Comparison of ENCODE assay signal across 10 cellular contexts in the genomic region with DNA sequence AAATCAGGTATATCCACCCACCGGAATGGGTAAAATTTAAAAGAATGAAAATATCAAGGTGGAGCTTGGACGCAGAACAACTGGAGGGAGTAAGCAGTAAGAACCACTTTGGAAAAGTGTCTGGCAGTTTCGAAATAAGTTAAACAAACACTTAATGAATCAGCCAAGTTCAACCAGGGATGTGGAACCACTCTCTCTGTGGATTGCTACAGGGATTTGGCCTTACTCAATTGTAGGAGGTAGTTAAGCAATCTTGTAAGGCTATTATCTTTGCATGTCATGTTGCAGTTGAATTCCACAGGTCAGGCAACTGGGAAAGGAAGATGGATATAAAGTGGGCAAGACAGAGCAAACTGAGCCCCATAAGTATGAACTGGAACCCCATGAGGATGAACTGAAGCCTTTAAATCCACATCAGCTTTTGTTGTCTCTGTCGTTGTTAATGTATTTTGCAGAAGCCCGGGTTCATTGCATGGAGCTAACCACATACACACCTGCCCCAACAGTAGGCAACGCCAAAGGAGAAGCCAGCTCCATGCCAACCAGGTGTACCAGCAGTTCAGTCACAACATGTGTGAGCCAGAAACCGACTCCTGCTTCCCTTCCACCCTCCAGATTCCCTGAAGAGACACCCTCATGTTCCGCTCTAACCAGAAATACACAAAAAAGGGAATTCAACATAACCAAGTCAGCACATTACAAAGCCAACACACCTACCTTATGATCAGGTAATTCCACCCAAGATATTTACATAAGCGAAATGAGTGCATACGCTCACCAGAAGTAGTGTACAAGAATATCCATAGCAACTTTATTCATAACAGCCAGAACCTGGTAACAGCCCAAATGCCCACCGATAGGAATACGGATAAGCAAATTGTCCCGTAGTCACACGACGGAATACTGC. TPM values are rescaled to one million over a fixed set of nuclear protein-coding genes. Genes with fewer than 3 reads are reported as not detected.
DNase-seq lines count a peak whose midpoint lies in the region; ATAC-seq and TF ChIP-seq lines count a peak whose summit lies in the region.
"Had no signal": no experiment of that assay in that cellular context is flagged by ENCODE, and none has a peak within 500 bp of the region (broad histone marks: within the 10 kb centered on the region; RNA-seq: fewer than 3 reads in every experiment).

No MANE protein-coding gene starts in this region.

- DNase-seq in GM04503 (ENCODE audit: low read depth) (peak; percentile 92), OCI-M1 (lab: John Stamatoyannopoulos, UW) (peak; percentile 24), fibroblast of pulmonary artery (ENCODE audit: low read depth) (peak; percentile 98), gastrocnemius medialis (no peak), ureter (ENCODE audit: low spot score) (no peak), GM19238 (ENCODE audit: insufficient read length, low spot score) (no peak)
- DNase-seq: NCI-H1048 had no signal

- no peaks in the 10 kb centered on the region for H3K9me3 ChIP-seq in gastrocnemius medialis

- peak overlapping the region in 3 of 4 donors; percentile 14 to 42 (median 26) for H3K27ac ChIP-seq in gastrocnemius medialis

- no peaks in the 10 kb centered on the region for H3K36me3 ChIP-seq in gastrocnemius medialis

- H3K4me1 ChIP-seq in gastrocnemius medialis = no peaks in the 10 kb centered on the region

- TF ChIP-seq CTCF in fibroblast of pulmonary artery (IDR thresholded peaks at IDR 0.05; ENCODE audit: low read length, missing control alignments) (no peak), gastrocnemius medialis (IDR thresholded peaks at IDR 0.05 in 4 of 5, conservative IDR thresholded peaks at IDR 0.05 in 1 of 5) (no peak)

- TF ChIP-seq POLR2A in gastrocnemius medialis (IDR thresholded peaks at IDR 0.05) = no peak

- H3K27me3 ChIP-seq in gastrocnemius medialis = no peaks in the 10 kb centered on the region

- H3K4me3 ChIP-seq in fibroblast of pulmonary artery (replicated peaks; ENCODE audit: low read depth, low read length) (no peak overlapping the region), gastrocnemius medialis (no peak overlapping the region)

- peak; percentile 87 to 93 for ATAC-seq in gastrocnemius medialis
- ATAC-seq in HG02678 (IDR thresholded peaks at IDR 0.05; ENCODE audit: unreplicated experiment) = no peak
- ATAC-seq in GM18498 (IDR thresholded peaks at IDR 0.05; ENCODE audit: unreplicated experiment) = no peak
- ATAC-seq: HCT116 had no signal

- intact Hi-C loops in gastrocnemius medialis (cut with DNase I; ENCODE audit: low total_unique reads) = no loop called here

- in situ Hi-C loops in gastrocnemius medialis (cut with MboI; ENCODE audit: low sequenced_read_pairs in 4 of 4) = no loop called here

RNA-seq across cellular contexts. Expression of gene SLC43A3, which starts 8.0 kb away (rescaled TPM):
- total RNA-seq in gastrocnemius medialis (10 to 100 TPM; 13.9 to 22.5 (median 20.3) TPM), ureter (27.2 TPM)

RNA-seq across cellular contexts. Expression of gene RTN4RL2, which starts 25.4 kb away (rescaled TPM):
- total RNA-seq in gastrocnemius medialis (1 to 10 TPM in 1 of 4 donors, under 1 TPM in 3; 0.13 to 2.8 (median 0.77) TPM), ureter (1.5 TPM)

RNA-seq across cellular contexts. Expression of gene PRG2, which starts 44.4 kb away (rescaled TPM):
- total RNA-seq in gastrocnemius medialis (not detected), ureter (0.55 TPM)

RNA-seq across cellular contexts. Expression of gene PRG3, which starts 53.9 kb away (rescaled TPM):
- total RNA-seq in gastrocnemius medialis (not detected), ureter (not detected)

Comparison
In these comparisons a context has a peak if more than half of its experiments do, and no peak if none do; other contexts are left out.
1. DNase-seq: peak in GM04503 (single experiment), OCI-M1 (single experiment) and fibroblast of pulmonary artery (single experiment); none in gastrocnemius medialis (0 of 2), ureter (single experiment) and GM19238 (single experiment).
2. ATAC-seq: peak in gastrocnemius medialis (2 of 2); none in HG02678 (single experiment) and GM18498 (single experiment).